ENCODE assay signal across 21 cellular contexts in the genomic region with DNA sequence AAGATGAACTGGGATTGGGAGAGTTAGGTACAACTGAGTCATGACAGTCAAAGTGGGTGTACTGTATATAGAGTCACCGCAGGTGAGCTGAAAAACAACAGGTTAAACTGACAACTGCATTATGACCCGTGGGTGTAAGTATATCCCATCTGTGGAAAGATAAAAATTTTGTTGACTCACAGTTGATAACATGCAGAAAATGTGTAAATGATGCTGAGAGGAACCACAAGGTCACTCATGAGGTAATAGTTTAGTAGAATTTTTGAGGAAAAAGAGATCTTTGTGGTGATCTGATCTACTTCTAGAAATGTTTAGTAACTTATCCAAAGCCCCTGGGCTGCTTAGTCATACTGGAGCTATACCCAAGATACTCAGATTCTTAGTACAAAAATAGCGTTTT. TPM values are rescaled to one million over a fixed set of nuclear protein-coding genes. Genes with fewer than 3 reads are reported as not detected.
A peak's percentile ranks its signal among the peaks of the same experiment; 100 is the strongest.
DNase-seq lines count a peak whose midpoint lies in the region; ATAC-seq, FAIRE-seq and TF ChIP-seq lines count a peak whose summit lies in the region.
"Had no signal": no experiment of that assay in that cellular context is flagged by ENCODE, and none has a peak within 500 bp of the region (broad histone marks: within the 10 kb centered on the region; RNA-seq: fewer than 3 reads in every experiment).

No MANE protein-coding gene starts in this region.

- H3K27ac ChIP-seq in astrocyte (ENCODE audit: low read depth, low read length) = no peak overlapping the region
- H3K27ac ChIP-seq in PC-3 (ENCODE audit: low read length) = no peak overlapping the region
- H3K27ac ChIP-seq: HL-60 had no signal

- no peaks in the 10 kb centered on the region for H3K36me3 ChIP-seq in astrocyte (ENCODE audit: insufficient read depth, low read length)
- no peaks in the 10 kb centered on the region for H3K36me3 ChIP-seq in PC-3 (ENCODE audit: low read depth, low read length)

- H3K9ac ChIP-seq in astrocyte (ENCODE audit: low read length) = no peak overlapping the region
- H3K9ac ChIP-seq in PC-3 (ENCODE audit: low read length) = no peak overlapping the region
- H3K9ac ChIP-seq: SK-N-SH had no signal

- H3K4me3 Mint-ChIP-seq in activated CD4-positive, alpha-beta T cell treated with anti-CD3 and anti-CD28 coated beads for 36 hours = no peak overlapping the region
- no peak overlapping the region for H3K4me3 Mint-ChIP-seq in astrocyte (ENCODE audit: unreplicated experiment)
- H3K4me3 Mint-ChIP-seq in stimulated activated effector memory CD8-positive, alpha-beta T cell treated with anti-CD3 and anti-CD28 coated beads, Interleukin-12 subunit alpha, Interleukin-12 subunit beta, amount 100 ng/mL, for 72 hours = no peak overlapping the region

- H3K36me3 Mint-ChIP-seq in activated CD4-positive, alpha-beta T cell treated with anti-CD3 and anti-CD28 coated beads for 36 hours (ENCODE audit: low read depth) = no peaks in the 10 kb centered on the region
- H3K36me3 Mint-ChIP-seq in astrocyte (ENCODE audit: low read depth, unreplicated experiment) = no peaks in the 10 kb centered on the region
- H3K36me3 Mint-ChIP-seq in stimulated activated effector memory CD8-positive, alpha-beta T cell treated with anti-CD3 and anti-CD28 coated beads, Interleukin-12 subunit alpha, Interleukin-12 subunit beta, amount 100 ng/mL, for 72 hours = no peaks in the 10 kb centered on the region

- H4K20me1 ChIP-seq in astrocyte (ENCODE audit: insufficient read depth, low read length) (no peaks in the 10 kb centered on the region), PC-3 (ENCODE audit: low read length) (no peaks in the 10 kb centered on the region)

- H3K9me3 Mint-ChIP-seq in activated CD4-positive, alpha-beta T cell treated with anti-CD3 and anti-CD28 coated beads for 36 hours (ENCODE audit: low read depth) = no peaks in the 10 kb centered on the region
- no peaks in the 10 kb centered on the region for H3K9me3 Mint-ChIP-seq in astrocyte (ENCODE audit: unreplicated experiment)
- no peaks in the 10 kb centered on the region for H3K9me3 Mint-ChIP-seq in stimulated activated effector memory CD8-positive, alpha-beta T cell treated with anti-CD3 and anti-CD28 coated beads, Interleukin-12 subunit alpha, Interleukin-12 subunit beta, amount 100 ng/mL, for 72 hours

- H3K27me3 ChIP-seq in astrocyte (ENCODE audit: insufficient read depth, low read length) = no peaks in the 10 kb centered on the region
- H3K27me3 ChIP-seq in PC-3 (ENCODE audit: low read length) = no peaks in the 10 kb centered on the region

- no peak overlapping the region for H3K4me3 ChIP-seq in astrocyte (ENCODE audit: insufficient read depth, low read depth, low read length)
- no peak overlapping the region for H3K4me3 ChIP-seq in PC-3 (ENCODE audit: low read length)

- H3K4me1 ChIP-seq in astrocyte (ENCODE audit: insufficient read depth, low read length) = no peaks in the 10 kb centered on the region
- H3K4me1 ChIP-seq in PC-3 (ENCODE audit: insufficient read depth, low read length) = peaks cover 2% of the 10 kb centered on the region; the same call in 1 of the 2 replicates

- CTCF ChIA-PET in activated CD4-positive, alpha-beta T cell treated with anti-CD3 and anti-CD28 coated beads for 36 hours (lab: Charles Lee) = no interaction called here
- CTCF ChIA-PET in PC-3 (lab: Charles Lee) = no interaction called here

- no peak overlapping the region for H2AFZ ChIP-seq in astrocyte (ENCODE audit: low read depth, low read length)
- H2AFZ ChIP-seq in PC-3 (ENCODE audit: low read length) = no peak overlapping the region

- DNase-seq in activated CD4-positive, alpha-beta T cell treated with anti-CD3 and anti-CD28 coated beads for 36 hours = no peak
- DNase-seq in activated CD4-positive, alpha-beta T cell treated with anti-CD3 and anti-CD28 coated beads for 1 hour = no peak
- DNase-seq in MV-4-11 (lab: John Stamatoyannopoulos, UW) = peak; percentile 57
- DNase-seq in astrocyte (ENCODE audit: low read depth) = no peak
- DNase-seq in stimulated activated effector memory CD8-positive, alpha-beta T cell treated with anti-CD3 and anti-CD28 coated beads, Interleukin-12 subunit alpha, Interleukin-12 subunit beta, amount 100 ng/mL, for 72 hours (ENCODE audit: low spot score in 2 of 2) = no peak
- no peak for DNase-seq in activated CD8-positive, alpha-beta memory T cell treated with anti-CD3 and anti-CD28 coated beads, Interleukin-2, amount 50 U/mL, for 48 hours
- no peak for DNase-seq in PC-3
- no peak for DNase-seq in SKM-1 (lab: John Stamatoyannopoulos, UW; ENCODE audit: unreplicated experiment)
- DNase-seq: 8988T, DMS79 treated with DMSO at 0.1 percent for 48 hours, GF-D8, KBM-7, NCI-H1105 treated with DMSO at 0.1 percent for 48 hours, NCI-H187 treated with DMSO at 0.1 percent for 48 hours, NCI-H446 treated with DMSO at 0.1 percent for 48 hours, NCI-H748 treated with DMSO at 0.1 percent for 48 hours, Right ventricle myocardium superior, SK-N-SH had no signal

- intact Hi-C loops in activated CD4-positive, alpha-beta T cell treated with anti-CD3 and anti-CD28 coated beads for 36 hours (cut with DNase I, micrococcal nuclease) = no loop called here
- intact Hi-C loops in PC-3 (cut with micrococcal nuclease) = no loop called here

- ATAC-seq in activated CD4-positive, alpha-beta T cell treated with anti-CD3 and anti-CD28 coated beads for 36 hours = peak; percentile 61
- ATAC-seq in stimulated activated effector memory CD8-positive, alpha-beta T cell treated with anti-CD3 and anti-CD28 coated beads, Interleukin-12 subunit alpha, Interleukin-12 subunit beta, amount 100 ng/mL, for 72 hours = peak; percentile 55
- ATAC-seq in PC-3 = no peak
- ATAC-seq: Panc1 had no signal

- TF ChIP-seq CTCF in astrocyte (IDR thresholded peaks at IDR 0.05; ENCODE audit: insufficient read depth, low read depth, low read length) = no peak
- no peak for TF ChIP-seq CTCF in PC-3 (conservative IDR thresholded peaks at IDR 0.05; ENCODE audit: low read depth, low read length)

- H3F3A ChIP-seq in PC-3 (ENCODE audit: low read length, unreplicated experiment) = no peaks in the 10 kb centered on the region

- no TSS peak for BruUV-seq in PC-3 (replicated peaks; lab: Mats Ljungman, UMichigan)

- H3K27me3 Mint-ChIP-seq in activated CD4-positive, alpha-beta T cell treated with anti-CD3 and anti-CD28 coated beads for 36 hours = peaks cover 21% of the 10 kb centered on the region
- H3K27me3 Mint-ChIP-seq in astrocyte (ENCODE audit: low read depth, unreplicated experiment) = no peaks in the 10 kb centered on the region

- peaks cover 11% of the 10 kb centered on the region for H3K4me1 Mint-ChIP-seq in activated CD4-positive, alpha-beta T cell treated with anti-CD3 and anti-CD28 coated beads for 36 hours
- peaks cover 16% of the 10 kb centered on the region for H3K4me1 Mint-ChIP-seq in astrocyte (ENCODE audit: low read depth, unreplicated experiment)
- no peaks in the 10 kb centered on the region for H3K4me1 Mint-ChIP-seq in stimulated activated effector memory CD8-positive, alpha-beta T cell treated with anti-CD3 and anti-CD28 coated beads, Interleukin-12 subunit alpha, Interleukin-12 subunit beta, amount 100 ng/mL, for 72 hours

- FAIRE-seq in astrocyte (lab: Jason Lieb, UNC) = no peak
- FAIRE-seq: H1 had no signal

- H3K4me2 ChIP-seq in astrocyte (ENCODE audit: low read length) = no peak overlapping the region
- no peak overlapping the region for H3K4me2 ChIP-seq in PC-3 (ENCODE audit: low read length)
- H3K4me2 ChIP-seq: SK-N-SH had no signal

- POLR2A ChIA-PET in activated CD4-positive, alpha-beta T cell treated with anti-CD3 and anti-CD28 coated beads for 36 hours (lab: Charles Lee) = no interaction called here
- POLR2A ChIA-PET in PC-3 (lab: Charles Lee; ENCODE audit: unreplicated experiment) = no interaction called here

- no peak overlapping the region for H3K27ac Mint-ChIP-seq in activated CD4-positive, alpha-beta T cell treated with anti-CD3 and anti-CD28 coated beads for 36 hours
- H3K27ac Mint-ChIP-seq in astrocyte (ENCODE audit: unreplicated experiment) = peak overlapping the region; percentile 63
- H3K27ac Mint-ChIP-seq in stimulated activated effector memory CD8-positive, alpha-beta T cell treated with anti-CD3 and anti-CD28 coated beads, Interleukin-12 subunit alpha, Interleukin-12 subunit beta, amount 100 ng/mL, for 72 hours = no peak overlapping the region

- no peaks in the 10 kb centered on the region for H3K9me2 ChIP-seq in PC-3 (replicated peaks; ENCODE audit: low read length)
- H3K9me2 ChIP-seq: SK-N-SH had no signal

- H3K79me2 ChIP-seq in astrocyte (ENCODE audit: insufficient read depth, low read length) (no peaks in the 10 kb centered on the region), PC-3 (ENCODE audit: low read length) (no peaks in the 10 kb centered on the region)

- H3K9me3 ChIP-seq in astrocyte (ENCODE audit: insufficient read depth, low read depth, low read length) (peaks cover 12% of the 10 kb centered on the region), PC-3 (ENCODE audit: low read length) (no peaks in the 10 kb centered on the region)
- H3K9me3 ChIP-seq: SK-N-SH had no signal

RNA-seq across cellular contexts. Expression of a gene that starts 0.8 kb away (rescaled TPM):
- not detected for total RNA-seq in activated CD4-positive, alpha-beta T cell treated with anti-CD3 and anti-CD28 coated beads for 36 hours
- total RNA-seq in astrocyte (not detected in 2 replicates), PC-3 (2014; rRNA removed) (not detected in 2 replicates)
- total RNA-seq: H1 had no signal

RNA-seq across cellular contexts. Expression of a gene that starts 13.5 kb away (rescaled TPM):
- total RNA-seq in activated CD4-positive, alpha-beta T cell treated with anti-CD3 and anti-CD28 coated beads for 36 hours = under 1 TPM in 1 of 2 experiments, not detected in 1; 0.09 TPM
- total RNA-seq in astrocyte = 0.14 TPM in 1 of 2 replicates, not detected in the other
- total RNA-seq in PC-3 (2014; rRNA removed) = not detected in 2 replicates
- total RNA-seq: H1 had no signal

RNA-seq across cellular contexts. Expression of a gene that starts 52.8 kb away (rescaled TPM):
- total RNA-seq in activated CD4-positive, alpha-beta T cell treated with anti-CD3 and anti-CD28 coated beads for 36 hours = not detected
- total RNA-seq in astrocyte (not detected in 2 replicates), PC-3 (2014; rRNA removed) (not detected in 2 replicates)
- total RNA-seq: H1, Right ventricle myocardium superior had no signal
